ENCODE assay signal across 39 cellular contexts in genomic region chr2:21023419-21024181, GRCh38. TPM values are rescaled to one million over a fixed set of nuclear protein-coding genes. Genes with fewer than 3 reads are reported as not detected.
"Had no signal": no experiment of that assay in that cellular context is flagged by ENCODE, and none has a peak within 500 bp of the region (broad histone marks: within the 10 kb centered on the region; RNA-seq: fewer than 3 reads in every experiment).

No MANE protein-coding gene starts in this region.

- H3K36me3 ChIP-seq: MG63 had no signal

- H3K4me3 ChIP-seq: MG63 had no signal

- DNase-seq: Karpas-422, Kasumi-1, MG63, MM.1S, MV-4-11, NCI-H1048, NCI-H1092, NCI-H1092 treated with DMSO at 0.1 percent for 48 hours, NCI-H1105, NCI-H1105 treated with DMSO at 0.1 percent for 48 hours, NCI-H1417, NCI-H1417 treated with DMSO at 0.1 percent for 48 hours, NCI-H1436, NCI-H1436 treated with DMSO at 0.1 percent for 48 hours, NCI-H146, NCI-H1694, NCI-H1694 treated with DMSO at 0.1 percent for 48 hours, NCI-H187, NCI-H187 treated with DMSO at 0.1 percent for 48 hours, NCI-H1930, NCI-H2029, NCI-H2029 treated with DMSO at 0.1 percent for 48 hours, NCI-H2081, NCI-H2081 treated with DMSO at 0.1 percent for 48 hours, NCI-H2107, NCI-H2171, NCI-H2171 treated with DMSO at 0.1 percent for 48 hours, NCI-H2227 treated with DMSO at 0.1 percent for 48 hours, NCI-H226, NCI-H345, NCI-H446, NCI-H446 treated with DMSO at 0.1 percent for 48 hours, NCI-H510A, NCI-H510A treated with DMSO at 0.1 percent for 48 hours, NCI-H524 had no signal

- H3K9me3 ChIP-seq: MG63 had no signal

RNA-seq across cellular contexts. Expression of gene APOB, which starts 20.3 kb away (rescaled TPM):
- total RNA-seq: LHCN-M2, M059J, MCF 10A, NCI-H460 had no signal
